Comparison of ENCODE assay signal across 13 cellular contexts in the genomic region with DNA sequence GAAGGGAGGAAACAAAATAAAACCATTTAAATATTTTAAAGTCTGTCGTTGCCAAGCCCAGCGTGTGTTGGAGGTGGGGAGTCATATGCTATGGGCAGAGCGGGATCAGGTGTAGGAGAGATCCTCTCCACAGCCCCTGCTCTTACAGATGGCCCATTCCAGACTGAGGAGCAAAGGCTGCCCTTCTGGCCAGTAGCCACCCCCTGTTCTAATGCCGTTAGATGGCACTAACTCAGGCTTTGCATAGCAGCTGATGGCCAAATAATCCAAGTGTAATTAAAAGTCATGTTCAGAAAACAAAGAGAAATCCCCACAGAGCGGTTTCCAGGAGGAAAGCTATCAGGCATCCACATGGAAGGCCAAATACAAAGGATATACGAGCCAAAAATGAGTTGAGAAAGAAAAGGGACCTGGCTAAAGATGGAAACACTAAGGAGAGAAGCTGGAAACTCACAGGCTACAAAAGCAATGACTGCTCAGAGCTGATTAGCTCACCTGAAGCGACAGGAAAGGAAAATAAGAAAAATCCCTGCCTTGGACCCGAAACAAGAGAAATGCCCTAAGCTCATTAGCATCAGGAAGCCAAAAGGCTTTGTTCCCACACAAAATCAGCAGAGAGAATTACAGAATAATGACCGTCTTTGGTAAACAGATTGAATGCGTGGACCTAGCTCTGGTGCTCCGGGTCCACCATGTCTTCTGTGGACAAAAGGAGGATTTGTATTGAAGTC.
"Had no signal": no experiment of that assay in that cellular context is flagged by ENCODE, and none has a peak within 500 bp of the region (broad histone marks: within the 10 kb centered on the region; RNA-seq: fewer than 3 reads in every experiment).

No MANE protein-coding gene starts in this region.

- H3K9me3 Mint-ChIP-seq: activated naive CD8-positive, alpha-beta T cell treated with anti-CD3 and anti-CD28 coated beads, Interleukin-2, amount 10 ng/mL, durations not matched to agents 7 days and 5 days; dendritic cell treated with granulocyte-macrophage colony-stimulating factor and Interleukin-4, amounts not matched to agents 40 ng/mL and 50 ng/mL, for 4 days had no signal

- DNase-seq: activated CD4-positive, alpha-beta T cell treated with anti-CD3 and anti-CD28 coated beads, Interleukin-2, amount 50 U/mL, for 1 hour; activated CD8-positive, alpha-beta memory T cell treated with anti-CD3 and anti-CD28 coated beads for 24 hours; activated naive CD8-positive, alpha-beta T cell treated with anti-CD3 and anti-CD28 coated beads, Interleukin-2, amount 10 ng/mL, durations not matched to agents 7 days and 5 days; cerebellar nuclear complex; effector memory CD8-positive, alpha-beta T cell; gastrocnemius medialis; heart right ventricle; pancreas; stimulated activated CD4-positive, alpha-beta T cell treated with anti-CD3 and anti-CD28 coated beads, Interleukin-1b, Interleukin-23, amount 100 ng/mL, for 48 hours; stomach had no signal

- H3K36me3 ChIP-seq: gastrocnemius medialis, heart right ventricle, pancreas, stomach had no signal

- H3K27me3 ChIP-seq: gastrocnemius medialis, pancreas, stomach had no signal

- H3K36me3 Mint-ChIP-seq: activated naive CD8-positive, alpha-beta T cell treated with anti-CD3 and anti-CD28 coated beads, Interleukin-2, amount 10 ng/mL, durations not matched to agents 7 days and 5 days had no signal

- H3K27ac ChIP-seq: gastrocnemius medialis, heart right ventricle, pancreas, stomach had no signal

- H3K4me3 Mint-ChIP-seq: activated naive CD8-positive, alpha-beta T cell treated with anti-CD3 and anti-CD28 coated beads, Interleukin-2, amount 10 ng/mL, durations not matched to agents 7 days and 5 days; dendritic cell treated with granulocyte-macrophage colony-stimulating factor and Interleukin-4, amounts not matched to agents 40 ng/mL and 50 ng/mL, for 4 days; effector memory CD8-positive, alpha-beta T cell; T-helper 2 cell treated with Interferon-gamma antibody and Interleukin-4, amounts not matched to agents 5 μg/mL and 100 μg/mL, for 36 hours had no signal

- H3K27me3 Mint-ChIP-seq: activated naive CD8-positive, alpha-beta T cell treated with anti-CD3 and anti-CD28 coated beads, Interleukin-2, amount 10 ng/mL, durations not matched to agents 7 days and 5 days; dendritic cell treated with granulocyte-macrophage colony-stimulating factor and Interleukin-4, amounts not matched to agents 40 ng/mL and 50 ng/mL, for 4 days; effector memory CD8-positive, alpha-beta T cell had no signal

- H3K9me3 ChIP-seq: gastrocnemius medialis, heart right ventricle, pancreas, stomach had no signal

- H3K27ac Mint-ChIP-seq: activated naive CD8-positive, alpha-beta T cell treated with anti-CD3 and anti-CD28 coated beads, Interleukin-2, amount 10 ng/mL, durations not matched to agents 7 days and 5 days; dendritic cell treated with granulocyte-macrophage colony-stimulating factor and Interleukin-4, amounts not matched to agents 40 ng/mL and 50 ng/mL, for 4 days; effector memory CD8-positive, alpha-beta T cell; T-helper 2 cell treated with Interferon-gamma antibody and Interleukin-4, amounts not matched to agents 5 μg/mL and 100 μg/mL, for 36 hours had no signal

- H3K4me1 ChIP-seq: gastrocnemius medialis, heart right ventricle, pancreas, stomach had no signal

- ATAC-seq: effector memory CD8-positive, alpha-beta T cell; gastrocnemius medialis; heart right ventricle; pancreas had no signal

- H3K4me3 ChIP-seq: gastrocnemius medialis, heart right ventricle, lung, pancreas, stomach had no signal

- H3K4me1 Mint-ChIP-seq: activated naive CD8-positive, alpha-beta T cell treated with anti-CD3 and anti-CD28 coated beads, Interleukin-2, amount 10 ng/mL, durations not matched to agents 7 days and 5 days had no signal
